In the genomic region with DNA sequence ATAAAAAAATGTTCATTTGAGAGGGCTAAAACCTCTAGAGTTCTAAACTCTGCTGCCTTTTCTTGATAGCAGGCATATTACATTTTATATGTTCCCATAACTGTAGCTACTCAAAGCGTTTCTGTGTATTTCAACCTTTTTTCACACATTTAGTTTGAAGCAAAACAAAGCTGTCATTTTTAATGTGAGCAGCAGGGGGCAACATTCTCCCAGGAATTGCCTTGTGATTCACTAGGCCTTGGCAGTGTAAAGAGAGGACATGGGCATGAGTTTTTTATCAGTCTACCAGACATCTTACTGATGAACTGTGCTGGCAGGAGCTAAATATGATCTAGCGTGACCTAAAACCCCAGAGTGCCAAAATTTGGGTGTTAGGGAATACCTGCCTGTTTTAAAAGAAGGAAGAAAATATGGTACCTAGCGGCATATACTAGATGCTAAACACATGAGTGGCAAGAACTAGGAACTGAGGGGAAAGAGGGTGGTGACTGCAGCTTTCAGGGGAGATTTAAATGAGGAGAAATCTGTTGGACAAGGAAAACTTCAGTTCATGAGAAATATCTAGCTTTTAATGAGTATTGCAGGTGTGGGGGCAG, we compare ENCODE assay signal across 8 cellular contexts.
A peak's percentile ranks its signal among the peaks of the same experiment; 100 is the strongest.
DNase-seq lines count a peak whose midpoint lies in the region; ATAC-seq and TF ChIP-seq lines count a peak whose summit lies in the region.

No MANE protein-coding gene starts in this region.

- H3K4me3 ChIP-seq in astrocyte of the spinal cord (ENCODE audit: low read depth, low read length): no peak overlapping the region

- peak; percentile 83 for TF ChIP-seq CTCF in GM10266 (IDR thresholded peaks at IDR 0.05; ENCODE audit: control insufficient read depth, insufficient read depth, low read depth, missing control alignments)
- TF ChIP-seq CTCF in astrocyte of the spinal cord (IDR thresholded peaks at IDR 0.05; ENCODE audit: low read depth, low read length): peak; percentile 68

- in situ Hi-C loops in astrocyte of the spinal cord (cut with HindIII; ENCODE audit: low sequenced_read_pairs): no loop called here

- DNase-seq in GM10266 (ENCODE audit: extremely low spot score): peak; percentile 53
- DNase-seq in NCI-H1092 (lab: John Stamatoyannopoulos, UW): peak; percentile 16
- DNase-seq in T-helper 2 cell: peak in 3 of 5 experiments; percentile 14 to 50 (median 24)
- DNase-seq in astrocyte of the spinal cord (ENCODE audit: low read depth, low spot score): peak; percentile 67
- peak; percentile 48 for DNase-seq in hippocampal formation (lab: John Stamatoyannopoulos, UW)
- peak; percentile 32 for DNase-seq in smooth muscle cell of the brain vasculature (ENCODE audit: low read depth, low spot score)

- ATAC-seq in HG02571 (IDR thresholded peaks at IDR 0.05; ENCODE audit: unreplicated experiment) (no peak), HG02973 (IDR thresholded peaks at IDR 0.05; ENCODE audit: unreplicated experiment) (no peak)

Comparison
In these comparisons a context has a peak if more than half of its experiments do, and no peak if none do; other contexts are left out.
1. DNase-seq: peak in every context shown above with its lines; median percentile 67 in astrocyte of the spinal cord; 53 in GM10266; 48 in hippocampal formation; 32 in smooth muscle cell of the brain vasculature; 24 in T-helper 2 cell; 16 in NCI-H1092.